26 cellular contexts compared by ENCODE assay signal in genomic region chr16:47667956-47668355, GRCh38.
DNase-seq lines count a peak whose midpoint lies in the region; FAIRE-seq and TF ChIP-seq lines count a peak whose summit lies in the region.
"Had no signal": no experiment of that assay in that cellular context is flagged by ENCODE, and none has a peak within 500 bp of the region (broad histone marks: within the 10 kb centered on the region; RNA-seq: fewer than 3 reads in every experiment).

No MANE protein-coding gene starts in this region.

- TF ChIP-seq POLR2A in breast epithelium (IDR thresholded peaks at IDR 0.05) (no peak), GM12891 (IDR thresholded peaks at IDR 0.05; ENCODE audit: low read depth, low read length) (no peak)

- no peak overlapping the region for H3K4me3 Mint-ChIP-seq in type B pancreatic cell
- H3K4me3 Mint-ChIP-seq: CD4-positive, CD25-positive, alpha-beta regulatory T cell had no signal

- peak overlapping the region; percentile 18 for H3K27ac Mint-ChIP-seq in type B pancreatic cell

- 87% methylated on average over 6 of the region's 6 CpGs for WGBS in mammary epithelial cell (ENCODE audit: low coverage, missing lambda C conversion rate)

- no peaks in the 10 kb centered on the region for H3K36me3 ChIP-seq in mammary epithelial cell (ENCODE audit: insufficient read depth, low read length)
- peaks cover 5% of the 10 kb centered on the region for H3K36me3 ChIP-seq in breast epithelium
- H3K36me3 ChIP-seq: MG63 had no signal

- no peaks in the 10 kb centered on the region for H3K27me3 Mint-ChIP-seq in type B pancreatic cell
- H3K27me3 Mint-ChIP-seq: CD4-positive, CD25-positive, alpha-beta regulatory T cell had no signal

- no peak for TF ChIP-seq CTCF in mammary epithelial cell (conservative IDR thresholded peaks at IDR 0.05 in 1 of 2, IDR thresholded peaks at IDR 0.05 in 1 of 2; ENCODE audit: extremely low read depth in 1 of 2, insufficient read depth in 1 of 2, low read depth in 1 of 2, low read length in 2 of 2)
- no peak for TF ChIP-seq CTCF in breast epithelium (IDR thresholded peaks at IDR 0.05)
- no peak for TF ChIP-seq CTCF in fibroblast of mammary gland (conservative IDR thresholded peaks at IDR 0.05; ENCODE audit: control insufficient read depth, insufficient read depth, low read depth, low read length)
- no peak for TF ChIP-seq CTCF in type B pancreatic cell (conservative IDR thresholded peaks at IDR 0.05)

- H3K9ac ChIP-seq in mammary epithelial cell (ENCODE audit: insufficient read depth, low read length), result no peak overlapping the region
- H3K9ac ChIP-seq: BLaER1, GM23248 had no signal

- H3K79me2 ChIP-seq in mammary epithelial cell (ENCODE audit: insufficient read depth, low read length), result no peaks in the 10 kb centered on the region

- H3K4me3 ChIP-seq in mammary epithelial cell (replicated peaks in 1 of 3; ENCODE audit: insufficient read depth in 1 of 3, low read depth in 2 of 3, low read length in 3 of 3), result no peak overlapping the region
- H3K4me3 ChIP-seq in breast epithelium, result no peak overlapping the region
- no peak overlapping the region for H3K4me3 ChIP-seq in fibroblast of mammary gland (ENCODE audit: control insufficient read depth, low read depth, low read length)
- H3K4me3 ChIP-seq: BLaER1, GM23248, MG63 had no signal

- H3K27ac ChIP-seq in mammary epithelial cell (ENCODE audit: insufficient read depth, low read depth, low read length), result no peak overlapping the region
- H3K27ac ChIP-seq in breast epithelium, result no peak overlapping the region
- H3K27ac ChIP-seq: 22Rv1, BLaER1, GM23248 had no signal

- CTCF ChIA-PET in mammary epithelial cell (lab: Charles Lee; ENCODE audit: low non-redundant PET), result no interaction called here

- in situ Hi-C loops in mammary epithelial cell (cut with MboI; ENCODE audit: low sequenced_read_pairs in 2 of 2), result no loop called here

- DNase-seq in mammary epithelial cell (peak; percentile 4), breast epithelium (ENCODE audit: low spot score in 2 of 2) (no peak), astrocyte of the hippocampus (ENCODE audit: low read depth, low spot score) (peak; percentile 56), fibroblast of mammary gland (ENCODE audit: low read depth) (peak; percentile 2), type B pancreatic cell (ENCODE audit: extremely low spot score, unreplicated experiment) (no peak), NCI-H82 (lab: John Stamatoyannopoulos, UW) (no peak), GM12891 (ENCODE audit: insufficient read length, low spot score) (no peak)
- no peak for DNase-seq in effector CD8-positive, alpha-beta T cell (lab: John Stamatoyannopoulos, UW)
- DNase-seq: CD4-positive, CD25-positive, alpha-beta regulatory T cell; DMS53; GM23248; H7; KBM-7; MG63; NCI-H1105 treated with DMSO at 0.1 percent for 48 hours; NCI-H2029; NCI-H446; NCI-H524 treated with DMSO at 0.1 percent for 48 hours; NCI-H774; Right ventricle myocardium superior; RPMI8226 had no signal

- FAIRE-seq in GM12891 (lab: Jason Lieb, UNC), result no peak
- FAIRE-seq: D721Med, G401.6, HTR-8/SVneo had no signal

- H4K20me1 ChIP-seq in mammary epithelial cell (ENCODE audit: insufficient read depth, low read length), result no peaks in the 10 kb centered on the region
- H4K20me1 ChIP-seq: BLaER1 had no signal

- intact Hi-C loops in mammary epithelial cell (cut with micrococcal nuclease), result no loop called here
- intact Hi-C loops in breast epithelium (cut with DNase I; ENCODE audit: low total_unique reads), result no loop called here

- no peaks in the 10 kb centered on the region for H3K9me3 Mint-ChIP-seq in type B pancreatic cell
- H3K9me3 Mint-ChIP-seq: CD4-positive, CD25-positive, alpha-beta regulatory T cell had no signal

- H2AFZ ChIP-seq in mammary epithelial cell (ENCODE audit: low read depth, low read length), result no peak overlapping the region
- H2AFZ ChIP-seq: GM23248 had no signal

- dilution Hi-C loops in mammary epithelial cell (cut with HindIII; ENCODE audit: low sequenced_read_pairs), result no loop called here

- H3K36me3 Mint-ChIP-seq in type B pancreatic cell, result peaks cover 8% of the 10 kb centered on the region

- H3K4me1 ChIP-seq in mammary epithelial cell (ENCODE audit: insufficient read depth, low read length), result no peaks in the 10 kb centered on the region
- H3K4me1 ChIP-seq in breast epithelium, result no peaks in the 10 kb centered on the region
- H3K4me1 ChIP-seq: BLaER1 had no signal

- no peak overlapping the region for H3K4me2 ChIP-seq in mammary epithelial cell (ENCODE audit: insufficient read depth, low read depth, low read length)
- H3K4me2 ChIP-seq: BLaER1 had no signal

- H3K4me1 Mint-ChIP-seq in type B pancreatic cell (ENCODE audit: unreplicated experiment), result peaks cover 5% of the 10 kb centered on the region
- H3K4me1 Mint-ChIP-seq: CD4-positive, CD25-positive, alpha-beta regulatory T cell had no signal

- no peaks in the 10 kb centered on the region for H3K9me3 ChIP-seq in mammary epithelial cell (replicated peaks; ENCODE audit: insufficient read depth, low read length)
- no peaks in the 10 kb centered on the region for H3K9me3 ChIP-seq in breast epithelium
- H3K9me3 ChIP-seq: BLaER1, MG63 had no signal

- no TSS peak for BruUV-seq in mammary epithelial cell (replicated peaks; lab: Mats Ljungman, UMichigan)

- H3K27me3 ChIP-seq in mammary epithelial cell (ENCODE audit: insufficient read depth, low read length) (no peaks in the 10 kb centered on the region), breast epithelium (no peaks in the 10 kb centered on the region)
- H3K27me3 ChIP-seq: BLaER1, MG63 had no signal

TF ChIP-seq in GM12891, 5 proteins besides CTCF, POLR2A, EP300 and RAD21:
- TF ChIP-seq PAX5 (IDR thresholded peaks at IDR 0.05; ENCODE audit: insufficient read depth, low read length, severe bottlenecking) (no peak), POLR2AphosphoS5 (IDR thresholded peaks at IDR 0.05; ENCODE audit: low read depth, low read length) (no peak), TAF1 (IDR thresholded peaks at IDR 0.05; ENCODE audit: low read depth, low read length) (no peak), POU2F2 (IDR thresholded peaks at IDR 0.05; ENCODE audit: low read depth, low read length) (no peak), SPI1 (IDR thresholded peaks at IDR 0.05; ENCODE audit: low read depth, low read length) (no peak)
TF ChIP-seq in GM12891: peak in this region for 0.

Comparison
In these comparisons a context has a peak if more than half of its experiments do, and no peak if none do; other contexts are left out.
1. DNase-seq: peak in mammary epithelial cell (single experiment), astrocyte of the hippocampus (single experiment) and fibroblast of mammary gland (single experiment); none in breast epithelium (0 of 2), type B pancreatic cell (single experiment), effector CD8-positive, alpha-beta T cell (single experiment), NCI-H82 (single experiment) and GM12891 (single experiment).